In the genomic region with DNA sequence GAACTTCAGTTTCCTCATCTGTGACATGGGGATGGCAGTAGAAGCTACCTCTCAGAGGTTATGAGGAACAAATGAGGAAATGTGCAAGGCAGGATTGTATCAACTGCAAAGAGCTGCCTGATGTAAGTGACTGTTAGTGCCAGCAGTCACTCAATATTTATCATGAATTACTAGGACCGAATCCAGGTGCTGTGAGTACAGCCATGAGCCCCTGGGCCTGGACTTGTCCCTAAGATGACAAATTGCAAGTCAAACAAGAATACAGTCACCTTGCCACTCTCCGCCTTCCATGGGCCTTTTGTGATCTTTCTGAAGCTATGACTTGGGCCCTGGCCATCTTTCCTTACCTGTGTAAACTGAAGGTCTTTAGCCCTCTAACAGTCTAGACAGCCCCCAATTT, we compare ENCODE assay signal across 18 cellular contexts. TPM values are rescaled to one million over a fixed set of nuclear protein-coding genes. Genes with fewer than 3 reads are reported as not detected.
DNase-seq lines count a peak whose midpoint lies in the region; ATAC-seq and TF ChIP-seq lines count a peak whose summit lies in the region.
"Had no signal": no experiment of that assay in that cellular context is flagged by ENCODE, and none has a peak within 500 bp of the region (broad histone marks: within the 10 kb centered on the region; RNA-seq: fewer than 3 reads in every experiment).

No MANE protein-coding gene starts in this region.

- intact Hi-C loops in stomach (cut with DNase I; ENCODE audit: low total_unique reads): no loop called here

- H3K27ac ChIP-seq in C4-2B (peak overlapping the region; percentile 47), stomach (no peak overlapping the region)
- H3K27ac ChIP-seq: BLaER1 treated with 17β-estradiol and CSF1 and Interleukin-3, amounts not matched to agents 10 nM and 100 nM; HL-60 had no signal

- no peak for TF ChIP-seq CTCF in C4-2B (conservative IDR thresholded peaks at IDR 0.05)
- no peak for TF ChIP-seq CTCF in NB4 (IDR thresholded peaks at IDR 0.05; ENCODE audit: low read depth, low read length)
- no peak for TF ChIP-seq CTCF in stomach (IDR thresholded peaks at IDR 0.05)

- no peaks in the 10 kb centered on the region for H3K36me3 ChIP-seq in stomach
- H3K36me3 ChIP-seq: BLaER1 treated with 17β-estradiol and CSF1 and Interleukin-3, amounts not matched to agents 10 nM and 100 nM; HAP-1 had no signal

- H3K4me1 ChIP-seq in stomach: no peaks in the 10 kb centered on the region
- H3K4me1 ChIP-seq: BLaER1 treated with 17β-estradiol and CSF1 and Interleukin-3, amounts not matched to agents 10 nM and 100 nM; HAP-1 had no signal

- no peak for ATAC-seq in GM19455 (IDR thresholded peaks at IDR 0.05; ENCODE audit: unreplicated experiment)
- no peak for ATAC-seq in HG03097 (IDR thresholded peaks at IDR 0.05; ENCODE audit: low FRiP score, unreplicated experiment)

- TF ChIP-seq EP300 in stomach (IDR thresholded peaks at IDR 0.05): no peak

- DNase-seq in NCI-H1417 (lab: John Stamatoyannopoulos, UW) (peak in 2 of 3 experiments; percentile 4 to 46), NCI-H1417 treated with DMSO at 0.1 percent for 48 hours (lab: John Stamatoyannopoulos, UW) (no peak), NB4 (ENCODE audit: low read depth) (peak; percentile 29), stomach (peak; percentile 41)
- DNase-seq: ACHN; CD4-positive, alpha-beta memory T cell; COR-L47; DMS153; DND-41; GDM1 had no signal

- no peak for TF ChIP-seq POLR2A in NB4 (IDR thresholded peaks at IDR 0.05; ENCODE audit: extremely low read depth, insufficient read length)
- TF ChIP-seq POLR2A in stomach (IDR thresholded peaks at IDR 0.05): no peak

- no peak overlapping the region for H3K4me3 ChIP-seq in NB4 (ENCODE audit: low read depth, low read length)
- no peak overlapping the region for H3K4me3 ChIP-seq in stomach
- H3K4me3 ChIP-seq: BLaER1 treated with 17β-estradiol and CSF1 and Interleukin-3, amounts not matched to agents 10 nM and 100 nM; HAP-1 had no signal

- WGBS in stomach, 5 donors: 26 to 59% (median 41%) methylated on average over 2 of the region's 2 CpGs

- H3K27me3 ChIP-seq in stomach: peaks cover 0 to 84% (median 19%) of the 10 kb centered on the region in 3 donors

- no peaks in the 10 kb centered on the region for H3K9me3 ChIP-seq in stomach
- H3K9me3 ChIP-seq: BLaER1 treated with 17β-estradiol and CSF1 and Interleukin-3, amounts not matched to agents 10 nM and 100 nM; HAP-1 had no signal

RNA-seq across cellular contexts. Expression of gene TLX1, which starts 27.7 kb away (rescaled TPM):
- total RNA-seq in stomach: 1 to 10 TPM in 1 of 5 donors, under 1 TPM in 1, not detected in 3; 0.58 to 7.0 TPM
- not detected for polyA plus RNA-seq in stomach
- total RNA-seq: A172; CD4-positive, alpha-beta memory T cell; H1 had no signal
- polyA plus RNA-seq: CD4-positive, alpha-beta memory T cell; H1 had no signal

RNA-seq across cellular contexts. Expression of gene KAZALD1, which starts 41.6 kb away (rescaled TPM):
- 10 to 100 TPM in 2 of 5 donors, 1 to 10 TPM in 2, not detected in 1; 2.2 to 35.5 (median 14.8) TPM for total RNA-seq in stomach
- polyA plus RNA-seq in stomach: 10 to 100 TPM; 12.0 to 32.8 (median 12.0) TPM
- total RNA-seq: CD4-positive, alpha-beta memory T cell had no signal
- polyA plus RNA-seq: CD4-positive, alpha-beta memory T cell had no signal
